38 cellular contexts compared by ENCODE assay signal in the genomic region with DNA sequence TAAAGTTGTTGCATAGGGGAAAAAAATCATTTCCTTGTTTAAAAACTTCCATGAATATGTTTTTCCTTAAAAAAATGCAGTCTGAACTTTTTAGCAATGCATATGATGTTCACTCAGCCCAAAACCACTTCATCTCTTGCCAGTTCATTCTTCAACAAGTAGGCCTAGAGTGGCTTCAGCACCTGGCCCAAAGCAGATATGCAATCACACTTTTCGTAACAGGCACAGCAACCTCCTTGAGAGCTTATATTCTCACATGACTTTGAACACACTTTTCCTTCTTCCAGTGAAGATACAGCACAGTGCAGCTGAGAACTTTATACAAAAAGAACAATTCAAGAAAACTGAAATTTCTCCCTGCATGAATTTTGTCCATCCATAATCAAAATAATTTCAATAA.
"Had no signal": no experiment of that assay in that cellular context is flagged by ENCODE, and none has a peak within 500 bp of the region (broad histone marks: within the 10 kb centered on the region; RNA-seq: fewer than 3 reads in every experiment).

No MANE protein-coding gene starts in this region.

- H3K4me3 Mint-ChIP-seq: activated CD4-positive, alpha-beta memory T cell treated with anti-CD3 and anti-CD28 coated beads, Interleukin-2, amount 10 ng/mL, durations not matched to agents 7 days and 5 days; activated CD4-positive, alpha-beta T cell treated with anti-CD3 and anti-CD28 coated beads for 36 hours; activated CD4-positive, alpha-beta T cell treated with anti-CD3 and anti-CD28 coated beads, Interleukin-2, amount 10 ng/mL, durations not matched to agents 7 days and 5 days; activated CD8-positive, alpha-beta T cell treated with anti-CD3 and anti-CD28 coated beads, Interleukin-2, amount 10 ng/mL, durations not matched to agents 7 days and 5 days; activated naive CD4-positive, alpha-beta T cell treated with anti-CD3 and anti-CD28 coated beads for 36 hours; activated naive CD8-positive, alpha-beta T cell treated with anti-CD3 and anti-CD28 coated beads for 36 hours; activated T-cell treated with anti-CD3 and anti-CD28 coated beads, Interleukin-2, amount 50 U/mL, for 4 hours; activated T-cell treated with anti-CD3 and anti-CD28 coated beads, Interleukin-2, amount 50 U/mL, for 72 hours; activated T-helper 1 cell treated with anti-CD3 and anti-CD28 coated beads, Interleukin-12 subunit alpha, Interleukin-12 subunit beta, Interleukin-2, Interleukin-4 antibody, amounts not matched to agents 30 ng/mL and 10 ng/mL and 1 ng/mL, durations not matched to agents 14 hours and 24 hours and 36 hours; activated T-helper 17 cell treated with anti-CD3 and anti-CD28 coated beads, Interleukin-2, amount 50 U/mL, for 72 hours; T-helper 1 cell treated with Interleukin-12 subunit alpha and Interleukin-12 subunit beta and Interleukin-4 antibody, amounts not matched to agents 30 μg/mL and 1 μg/mL, for 36 hours; T-helper 2 cell treated with Interferon-gamma antibody and Interleukin-4, amounts not matched to agents 5 μg/mL and 100 μg/mL, for 36 hours; WTC11 had no signal

- H3K27ac Mint-ChIP-seq: activated CD4-positive, alpha-beta memory T cell treated with anti-CD3 and anti-CD28 coated beads, Interleukin-2, amount 10 ng/mL, durations not matched to agents 7 days and 5 days; activated CD4-positive, alpha-beta T cell treated with anti-CD3 and anti-CD28 coated beads for 36 hours; activated CD4-positive, alpha-beta T cell treated with anti-CD3 and anti-CD28 coated beads, Interleukin-2, amount 10 ng/mL, durations not matched to agents 7 days and 5 days; activated CD8-positive, alpha-beta T cell treated with anti-CD3 and anti-CD28 coated beads, Interleukin-2, amount 10 ng/mL, durations not matched to agents 7 days and 5 days; activated naive CD4-positive, alpha-beta T cell treated with anti-CD3 and anti-CD28 coated beads for 36 hours; activated naive CD4-positive, alpha-beta T cell treated with anti-CD3 and anti-CD28 coated beads, Interleukin-2, amount 50 U/mL, for 72 hours; activated naive CD8-positive, alpha-beta T cell treated with anti-CD3 and anti-CD28 coated beads for 36 hours; activated T-cell treated with anti-CD3 and anti-CD28 coated beads, Interleukin-2, amount 50 U/mL, for 72 hours; activated T-helper 1 cell treated with anti-CD3 and anti-CD28 coated beads, Interleukin-12 subunit alpha, Interleukin-12 subunit beta, Interleukin-2, Interleukin-4 antibody, amounts not matched to agents 30 ng/mL and 10 ng/mL and 1 ng/mL, durations not matched to agents 14 hours and 24 hours and 36 hours; activated T-helper 17 cell treated with anti-CD3 and anti-CD28 coated beads, Interleukin-2, amount 50 U/mL, for 72 hours; T-helper 1 cell treated with Interleukin-12 subunit alpha and Interleukin-12 subunit beta and Interleukin-4 antibody, amounts not matched to agents 30 μg/mL and 1 μg/mL, for 36 hours; T-helper 2 cell treated with Interferon-gamma antibody and Interleukin-4, amounts not matched to agents 5 μg/mL and 100 μg/mL, for 36 hours; WTC11 had no signal

- H3K9me3 Mint-ChIP-seq: activated CD4-positive, alpha-beta memory T cell treated with anti-CD3 and anti-CD28 coated beads, Interleukin-2, amount 10 ng/mL, durations not matched to agents 7 days and 5 days; activated CD4-positive, alpha-beta T cell treated with anti-CD3 and anti-CD28 coated beads, Interleukin-2, amount 10 ng/mL, durations not matched to agents 7 days and 5 days; activated naive CD8-positive, alpha-beta T cell treated with anti-CD3 and anti-CD28 coated beads for 36 hours; activated T-cell treated with anti-CD3 and anti-CD28 coated beads, Interleukin-2, amount 50 U/mL, for 4 hours; activated T-helper 1 cell treated with anti-CD3 and anti-CD28 coated beads, Interleukin-12 subunit alpha, Interleukin-12 subunit beta, Interleukin-2, Interleukin-4 antibody, amounts not matched to agents 30 ng/mL and 10 ng/mL and 1 ng/mL, durations not matched to agents 14 hours and 24 hours and 36 hours; T-helper 1 cell treated with Interleukin-12 subunit alpha and Interleukin-12 subunit beta and Interleukin-4 antibody, amounts not matched to agents 30 μg/mL and 1 μg/mL, for 36 hours; T-helper 2 cell treated with Interferon-gamma antibody and Interleukin-4, amounts not matched to agents 5 μg/mL and 100 μg/mL, for 36 hours had no signal

- H3K27me3 ChIP-seq: adrenal gland, body of pancreas, brain microvascular endothelial cell, breast epithelium had no signal

- H3K27ac ChIP-seq: adrenal gland, body of pancreas, brain microvascular endothelial cell, breast epithelium, WERI-Rb-1 had no signal

- H3K4me3 ChIP-seq: adrenal gland, body of pancreas, breast epithelium had no signal

- H3K4me1 ChIP-seq: adrenal gland, body of pancreas, breast epithelium had no signal

- H3K9me3 ChIP-seq: adrenal gland, body of pancreas, breast epithelium had no signal

- H3K36me3 Mint-ChIP-seq: activated naive CD4-positive, alpha-beta T cell treated with anti-CD3 and anti-CD28 coated beads, Interleukin-2, amount 50 U/mL, for 72 hours; activated naive CD8-positive, alpha-beta T cell treated with anti-CD3 and anti-CD28 coated beads for 36 hours; WTC11 had no signal

- H3K27me3 Mint-ChIP-seq: activated CD4-positive, alpha-beta memory T cell treated with anti-CD3 and anti-CD28 coated beads, Interleukin-2, amount 10 ng/mL, durations not matched to agents 7 days and 5 days; activated CD4-positive, alpha-beta T cell treated with anti-CD3 and anti-CD28 coated beads, Interleukin-2, amount 10 ng/mL, durations not matched to agents 7 days and 5 days; activated naive CD8-positive, alpha-beta T cell treated with anti-CD3 and anti-CD28 coated beads for 36 hours; activated T-helper 17 cell treated with anti-CD3 and anti-CD28 coated beads, Interleukin-2, amount 50 U/mL, for 72 hours had no signal

- FAIRE-seq: astrocyte had no signal

- H3K4me1 Mint-ChIP-seq: activated CD4-positive, alpha-beta memory T cell treated with anti-CD3 and anti-CD28 coated beads, Interleukin-2, amount 10 ng/mL, durations not matched to agents 7 days and 5 days; activated CD4-positive, alpha-beta T cell treated with anti-CD3 and anti-CD28 coated beads for 36 hours; activated CD4-positive, alpha-beta T cell treated with anti-CD3 and anti-CD28 coated beads, Interleukin-2, amount 10 ng/mL, durations not matched to agents 7 days and 5 days; activated naive CD8-positive, alpha-beta T cell treated with anti-CD3 and anti-CD28 coated beads for 36 hours; activated T-helper 17 cell treated with anti-CD3 and anti-CD28 coated beads, Interleukin-2, amount 50 U/mL, for 72 hours had no signal

- DNase-seq: activated CD4-positive, alpha-beta memory T cell treated with anti-CD3 and anti-CD28 coated beads, Interleukin-2, amount 10 ng/mL, durations not matched to agents 7 days and 5 days; activated CD4-positive, alpha-beta T cell treated with anti-CD3 and anti-CD28 coated beads for 1 hour; activated CD4-positive, alpha-beta T cell treated with anti-CD3 and anti-CD28 coated beads for 36 hours; activated CD4-positive, alpha-beta T cell treated with anti-CD3 and anti-CD28 coated beads for 48 hours; activated CD4-positive, alpha-beta T cell treated with anti-CD3 and anti-CD28 coated beads, Interleukin-2, amount 10 ng/mL, durations not matched to agents 7 days and 5 days; activated CD4-positive, alpha-beta T cell treated with anti-CD3 and anti-CD28 coated beads, Interleukin-2, amount 50 U/mL, for 48 hours; activated CD4-positive, CD25-positive, alpha-beta regulatory T cell; activated CD8-positive, alpha-beta memory T cell treated with anti-CD3 and anti-CD28 coated beads for 24 hours; activated CD8-positive, alpha-beta memory T cell treated with anti-CD3 and anti-CD28 coated beads, Interleukin-2, amount 50 U/mL, for 4 hours; activated CD8-positive, alpha-beta T cell treated with anti-CD3 and anti-CD28 coated beads, Interleukin-2, amount 10 ng/mL, durations not matched to agents 7 days and 5 days; activated effector memory CD4-positive, alpha-beta T cell treated with anti-CD3 and anti-CD28 coated beads, Interleukin-2, amount 50 U/mL, for 16 hours; activated gamma-delta T cell treated with Interleukin-2 at 50 U/mL for 16 hours; activated naive CD4-positive, alpha-beta T cell; activated naive CD4-positive, alpha-beta T cell treated with anti-CD3 and anti-CD28 coated beads for 36 hours; activated naive CD4-positive, alpha-beta T cell treated with anti-CD3 and anti-CD28 coated beads, Interleukin-2, amount 50 U/mL, for 16 hours; activated naive CD8-positive, alpha-beta T cell treated with anti-CD3 and anti-CD28 coated beads for 36 hours; activated T-cell treated with anti-CD3 and anti-CD28 coated beads for 4 hours; activated T-cell treated with anti-CD3 and anti-CD28 coated beads, Interleukin-2, amount 50 U/mL, for 1 hour; activated T-cell treated with anti-CD3 and anti-CD28 coated beads, Interleukin-2, amount 50 U/mL, for 4 hours; activated T-cell treated with anti-CD3 and anti-CD28 coated beads, Interleukin-2, amount 50 U/mL, for 72 hours; adrenal gland; amniotic stem cell; aorta; body of pancreas; brain microvascular endothelial cell; central memory CD4-positive, alpha-beta T cell; T-helper 1 cell; T-helper 2 cell; T-helper 9 cell; WERI-Rb-1 had no signal

- H3K36me3 ChIP-seq: adrenal gland, brain microvascular endothelial cell, breast epithelium, WERI-Rb-1 had no signal
